In the genomic region with DNA sequence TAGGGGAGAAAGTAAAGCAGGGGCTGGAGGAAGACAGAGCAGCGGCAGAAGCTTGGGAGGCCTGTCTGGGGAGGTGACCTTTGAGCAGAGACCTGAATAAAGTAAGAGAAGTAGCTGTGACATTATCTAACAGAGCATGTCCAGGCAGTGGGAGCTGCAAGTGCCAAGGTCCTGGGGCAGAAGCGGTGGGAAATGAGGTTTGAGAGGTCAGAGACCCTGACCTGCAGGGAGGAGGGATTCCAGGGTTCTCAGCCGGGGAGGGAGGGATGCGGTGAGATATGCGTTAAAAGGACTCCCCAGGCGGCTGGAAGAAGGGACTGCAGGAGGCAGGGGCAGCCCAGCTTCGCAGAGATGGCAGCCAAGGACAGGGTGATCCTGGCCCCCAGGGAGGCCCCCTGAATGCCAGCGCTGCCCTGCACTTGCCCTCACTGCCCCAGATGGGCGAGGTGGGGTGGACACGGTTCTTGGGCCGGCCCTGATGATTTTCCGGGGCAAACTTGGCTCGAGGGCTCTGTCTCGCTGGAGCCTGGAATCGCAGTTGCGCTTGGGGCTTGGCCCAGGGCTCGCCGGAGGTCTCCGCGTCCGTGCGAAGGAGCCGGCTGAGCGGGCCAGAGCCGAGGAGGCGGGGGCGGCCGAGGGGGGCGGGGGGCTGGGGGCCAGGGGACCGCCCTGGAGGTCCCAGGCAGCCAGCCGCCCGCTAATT, we compare ENCODE assay signal across 8 cellular contexts. TPM values are rescaled to one million over a fixed set of nuclear protein-coding genes. Genes with fewer than 3 reads are reported as not detected.
DNase-seq lines count a peak whose midpoint lies in the region; ATAC-seq, FAIRE-seq and TF ChIP-seq lines count a peak whose summit lies in the region.

No MANE protein-coding gene starts in this region.

- TF ChIP-seq RAD21 in HepG2 (CRISPR knock-in tag; IDR thresholded peaks at IDR 0.05), result no peak

- H3K9me3 Mint-ChIP-seq in astrocyte (ENCODE audit: unreplicated experiment), result no peaks in the 10 kb centered on the region

- H3K27me3 ChIP-seq in BJ (ENCODE audit: control insufficient read depth, insufficient read depth, low read length) (peaks cover 23% of the 10 kb centered on the region), HUES48 (ENCODE audit: control insufficient read depth, insufficient read depth, low read length) (peaks cover 75% of the 10 kb centered on the region), astrocyte (ENCODE audit: insufficient read depth, low read length) (peaks cover 28% of the 10 kb centered on the region), HepG2 (ENCODE audit: control insufficient read depth in 1 of 2, insufficient read depth in 2 of 2, low read length in 2 of 2) (no peaks in the 10 kb centered on the region; a peak in 1 of 5 replicates)

- H2AFZ ChIP-seq in astrocyte (ENCODE audit: low read depth, low read length) (peak overlapping the region; percentile 47), HepG2 (ENCODE audit: low read length) (no peak overlapping the region)

- H3K36me3 ChIP-seq in BJ (ENCODE audit: control insufficient read depth, insufficient read depth, low read length) (no peaks in the 10 kb centered on the region), HUES48 (ENCODE audit: control insufficient read depth, insufficient read depth, low read length) (no peaks in the 10 kb centered on the region), astrocyte (ENCODE audit: insufficient read depth, low read length) (no peaks in the 10 kb centered on the region), HepG2 (replicated peaks in 1 of 2; ENCODE audit: control insufficient read depth in 1 of 2, insufficient read depth in 2 of 2, low read length in 2 of 2) (peaks cover 12 to 27% of the 10 kb centered on the region in 2 experiments; a peak in 3 of 5 replicates)

- H3K4me3 ChIP-seq in BJ (ENCODE audit: low read depth, low read length) (no peak overlapping the region), HUES48 (ENCODE audit: low read depth, low read length) (peak overlapping the region; percentile 51; the same call in 1 of the 2 replicates), astrocyte (ENCODE audit: insufficient read depth, low read depth, low read length) (no peak overlapping the region), HepG2 (replicated peaks in 1 of 3; ENCODE audit: insufficient read depth in 1 of 3, low read depth in 2 of 3, low read length in 3 of 3) (peak overlapping the region in 1 of 3 experiments; percentile 28; a peak in 2 of 6 replicates)

- no peak for TF ChIP-seq EP300 in HepG2 (IDR thresholded peaks at IDR 0.05; ENCODE audit: low read depth in 2 of 2, low read length in 2 of 2)
- no peak for TF ChIP-seq EP300 in HepG2 (CRISPR knock-in tag; IDR thresholded peaks at IDR 0.05; ENCODE audit: borderline replicate concordance)

- no peak for FAIRE-seq in astrocyte (lab: Jason Lieb, UNC)
- no peak for FAIRE-seq in HepG2 (lab: Jason Lieb, UNC)
- FAIRE-seq in GM12891 (lab: Jason Lieb, UNC), result no peak

- H3K27me3 Mint-ChIP-seq in astrocyte (ENCODE audit: low read depth, unreplicated experiment), result peaks cover 52% of the 10 kb centered on the region

- no peak for DNase-seq in BJ (ENCODE audit: low read depth)
- DNase-seq in astrocyte (ENCODE audit: low read depth), result no peak
- no peak for DNase-seq in HepG2 (ENCODE audit: low spot score)
- no peak for DNase-seq in GM12891 (ENCODE audit: insufficient read length, low spot score)

- ATAC-seq in HepG2, result peak; percentile 46
- ATAC-seq in HG02798 (IDR thresholded peaks at IDR 0.05; ENCODE audit: poor library complexity, unreplicated experiment), result no peak
- no peak for ATAC-seq in HG03521 (IDR thresholded peaks at IDR 0.05; ENCODE audit: unreplicated experiment)
- ATAC-seq in HG02759 (IDR thresholded peaks at IDR 0.05; ENCODE audit: unreplicated experiment), result no peak

- CTCF ChIA-PET in BJ (lab: Yijun Ruan, JAX), result interaction anchor here (1.7 to 3.0 kb wide), 2 partner anchors 9 to 14 kb away, joined by 4 to 24 read pairs; no protein-coding TSS in a partner anchor
- CTCF ChIA-PET in HepG2 (lab: Yijun Ruan, JAX; ENCODE audit: low intra/inter-chr PET ratio, low total read pairs), result no interaction called here

- peaks cover 3% of the 10 kb centered on the region for H3K36me3 Mint-ChIP-seq in astrocyte (ENCODE audit: low read depth, unreplicated experiment)

- no peaks in the 10 kb centered on the region for H3K79me2 ChIP-seq in astrocyte (ENCODE audit: insufficient read depth, low read length)
- peaks cover 34% of the 10 kb centered on the region for H3K79me2 ChIP-seq in HepG2 (ENCODE audit: insufficient read depth, low read length)

- H3K4me2 ChIP-seq in astrocyte (ENCODE audit: low read length), result peak overlapping the region; percentile 76
- H3K4me2 ChIP-seq in HepG2 (ENCODE audit: low read depth, low read length), result peak overlapping the region; percentile 39

- H3K9ac ChIP-seq in HUES48 (ENCODE audit: low read depth, low read length) (no peak overlapping the region), astrocyte (ENCODE audit: low read length) (no peak overlapping the region), HepG2 (ENCODE audit: insufficient read depth, low read depth, low read length) (no peak overlapping the region)

- H3K4me3 Mint-ChIP-seq in astrocyte (ENCODE audit: unreplicated experiment), result peak overlapping the region; percentile 47

- in situ Hi-C loops in HepG2 (cut with HindIII; ENCODE audit: extremely low pct_ligation_motif_present, low pct_unique_long_range_greater_than_20kb), result no loop called here

- TF ChIP-seq CTCF in BJ (IDR thresholded peaks at IDR 0.05; ENCODE audit: insufficient read depth, low read depth, low read length) (peak; percentile 31), astrocyte (IDR thresholded peaks at IDR 0.05; ENCODE audit: insufficient read depth, low read depth, low read length) (no peak), HepG2 (CRISPR knock-in tag; IDR thresholded peaks at IDR 0.05) (no peak)

- H3K9me3 ChIP-seq in HUES48 (ENCODE audit: control insufficient read depth, insufficient read depth, low read length) (no peaks in the 10 kb centered on the region), astrocyte (ENCODE audit: insufficient read depth, low read depth, low read length) (no peaks in the 10 kb centered on the region), HepG2 (ENCODE audit: low read length) (no peaks in the 10 kb centered on the region)

- no TSS peak for BruUV-seq in HepG2 (replicated peaks; lab: Mats Ljungman, UMichigan)

- 63% methylated on average over 19 of the region's 32 CpGs for WGBS in HepG2 (ENCODE audit: low lambda C conversion rate)

- TF ChIP-seq POLR2A in HepG2 (IDR thresholded peaks at IDR 0.05; ENCODE audit: insufficient read depth in 1 of 2, low read depth in 2 of 2, low read length in 2 of 2), result no peak
- TF ChIP-seq POLR2A in GM12891 (IDR thresholded peaks at IDR 0.05; ENCODE audit: low read depth, low read length), result no peak

- H4K20me1 ChIP-seq in astrocyte (ENCODE audit: insufficient read depth, low read length) (peaks cover 4% of the 10 kb centered on the region), HepG2 (ENCODE audit: insufficient read depth, low read length) (peaks cover 26% of the 10 kb centered on the region)

- H3K4me1 ChIP-seq in HUES48 (ENCODE audit: control insufficient read depth, insufficient read depth, low read length) (peaks cover 19% of the 10 kb centered on the region), astrocyte (ENCODE audit: insufficient read depth, low read length) (peaks cover 3% of the 10 kb centered on the region), HepG2 (ENCODE audit: insufficient read depth, low read length) (peaks cover 35% of the 10 kb centered on the region)

- H3K4me1 Mint-ChIP-seq in astrocyte (ENCODE audit: low read depth, unreplicated experiment), result peaks cover 5% of the 10 kb centered on the region

- H3K27ac ChIP-seq in HUES48 (ENCODE audit: low read depth, low read length), result no peak overlapping the region
- no peak overlapping the region for H3K27ac ChIP-seq in astrocyte (ENCODE audit: low read depth, low read length)
- no peak overlapping the region for H3K27ac ChIP-seq in HepG2 (ENCODE audit: extremely low read length, insufficient read depth, low read length)

- intact Hi-C loops in HepG2 (cut with micrococcal nuclease; ENCODE audit: unreplicated experiment), result no loop called here

- H3K27ac Mint-ChIP-seq in astrocyte (ENCODE audit: unreplicated experiment), result peak overlapping the region; percentile 50

- POLR2A ChIA-PET in BJ (lab: Charles Lee) (no interaction called here), HepG2 (lab: Yijun Ruan, JAX) (interaction anchor here (0.5 to 0.6 kb wide), 2 partner anchors 32 to 744 kb away, joined by 3 to 4 read pairs; partner anchors contain the start of gene UBA52)

RNA-seq across cellular contexts. Expression of gene CRLF1, which starts 3.2 kb away (rescaled TPM):
- polyA plus RNA-seq in BJ (2011; rRNA removed) (5.6 and 6.6 TPM in 2 replicates), HepG2 (2011; rRNA removed) (296 and 337 TPM in 2 replicates)
- 1.4 and 4.8 TPM in 2 replicates for polyA minus RNA-seq in BJ (2011; rRNA and poly(A)+ RNA removed)
- total RNA-seq in astrocyte (18.5 and 53.1 TPM in 2 replicates), HepG2 (2016; rRNA removed; fragmentation: Illumina TruSeq; extraction: Trizol) (105 and 217 TPM in 2 replicates)
- 96.8 and 118 TPM in 2 replicates for total RNA-seq in HepG2 (2016; cell fraction: cytosol; rRNA removed; fragmentation: Illumina TruSeq; extraction: Trizol; ENCODE audit: low read depth)
- 97.5 and 221 TPM in 2 replicates for total RNA-seq in HepG2 (2016; cell fraction: insoluble cytoplasmic fraction; rRNA removed; fragmentation: Illumina TruSeq; extraction: Trizol)
- total RNA-seq in HepG2 (2016; cell fraction: membrane; rRNA removed; fragmentation: Illumina TruSeq; extraction: Trizol), result 191 and 193 TPM in 2 replicates
- 219 and 265 TPM in 2 replicates for total RNA-seq in HepG2 (2016; cell fraction: nucleus; rRNA removed; fragmentation: Illumina TruSeq; extraction: Trizol)
- 347 and 628 TPM in 2 replicates for polyA plus RNA-seq in HepG2 (2011; cell fraction: cytosol; rRNA removed)
- 244 and 327 TPM in 2 replicates for polyA plus RNA-seq in HepG2 (2011; cell fraction: nucleus; rRNA removed)
- 231 and 373 TPM in 2 replicates for polyA plus RNA-seq in HepG2 (2012)
- 150 and 176 TPM in 2 replicates for polyA plus RNA-seq in HepG2 (2016; cell fraction: cytosol; fragmentation: Illumina TruSeq; extraction: Trizol; ENCODE audit: low read depth)
- polyA plus RNA-seq in HepG2 (2016; cell fraction: insoluble cytoplasmic fraction; fragmentation: Illumina TruSeq; extraction: Trizol; ENCODE audit: low read depth), result 122 and 154 TPM in 2 replicates
- 207 and 208 TPM in 2 replicates for polyA plus RNA-seq in HepG2 (2016; cell fraction: membrane; fragmentation: Illumina TruSeq; extraction: Trizol; ENCODE audit: low read depth)
- polyA plus RNA-seq in HepG2 (2016; cell fraction: nucleus; fragmentation: Illumina TruSeq; extraction: Trizol; ENCODE audit: insufficient read depth, low read depth), result 462 and 526 TPM in 2 replicates
- 0.47 and 301 TPM in 2 replicates for polyA minus RNA-seq in HepG2 (2011; rRNA and poly(A)+ RNA removed; ENCODE audit: low replicate concordance)
- polyA minus RNA-seq in HepG2 (2011; cell fraction: cytosol; rRNA and poly(A)+ RNA removed), result 303 and 346 TPM in 2 replicates
- polyA minus RNA-seq in HepG2 (2011; cell fraction: nucleus; rRNA and poly(A)+ RNA removed), result 45.4 and 52.2 TPM in 2 replicates
- 3.0 TPM for polyA plus RNA-seq in GM12891 (2012; ENCODE audit: low read depth, missing spikeins)

RNA-seq across cellular contexts. Expression of gene TMEM59L, which starts 9.3 kb away (rescaled TPM):
- 0.69 and 1.6 TPM in 2 replicates for polyA plus RNA-seq in BJ (2011; rRNA removed)
- polyA minus RNA-seq in BJ (2011; rRNA and poly(A)+ RNA removed), result 0.33 and 0.36 TPM in 2 replicates
- 5.6 and 8.8 TPM in 2 replicates for total RNA-seq in astrocyte
- 0.69 and 0.97 TPM in 2 replicates for total RNA-seq in HepG2 (2016; rRNA removed; fragmentation: Illumina TruSeq; extraction: Trizol)
- total RNA-seq in HepG2 (2016; cell fraction: cytosol; rRNA removed; fragmentation: Illumina TruSeq; extraction: Trizol; ENCODE audit: low read depth), result 0.61 and 0.88 TPM in 2 replicates
- total RNA-seq in HepG2 (2016; cell fraction: insoluble cytoplasmic fraction; rRNA removed; fragmentation: Illumina TruSeq; extraction: Trizol), result 0.77 and 1.4 TPM in 2 replicates
- total RNA-seq in HepG2 (2016; cell fraction: membrane; rRNA removed; fragmentation: Illumina TruSeq; extraction: Trizol), result 0.49 and 0.65 TPM in 2 replicates
- total RNA-seq in HepG2 (2016; cell fraction: nucleus; rRNA removed; fragmentation: Illumina TruSeq; extraction: Trizol), result 2.3 and 2.7 TPM in 2 replicates
- 5.5 and 7.2 TPM in 2 replicates for polyA plus RNA-seq in HepG2 (2011; rRNA removed)
- polyA plus RNA-seq in HepG2 (2011; cell fraction: cytosol; rRNA removed), result 4.1 and 4.6 TPM in 2 replicates
- 71.3 and 86.8 TPM in 2 replicates for polyA plus RNA-seq in HepG2 (2011; cell fraction: nucleus; rRNA removed)
- 8.3 and 22.3 TPM in 2 replicates for polyA plus RNA-seq in HepG2 (2012)
- 1.0 and 2.0 TPM in 2 replicates for polyA plus RNA-seq in HepG2 (2016; cell fraction: cytosol; fragmentation: Illumina TruSeq; extraction: Trizol; ENCODE audit: low read depth)
- polyA plus RNA-seq in HepG2 (2016; cell fraction: insoluble cytoplasmic fraction; fragmentation: Illumina TruSeq; extraction: Trizol; ENCODE audit: low read depth), result 1.7 and 1.9 TPM in 2 replicates
- 1.6 TPM in 2 replicates for polyA plus RNA-seq in HepG2 (2016; cell fraction: membrane; fragmentation: Illumina TruSeq; extraction: Trizol; ENCODE audit: low read depth)
- 12.3 and 16.0 TPM in 2 replicates for polyA plus RNA-seq in HepG2 (2016; cell fraction: nucleus; fragmentation: Illumina TruSeq; extraction: Trizol; ENCODE audit: insufficient read depth, low read depth)
- 0.35 and 3.9 TPM in 2 replicates for polyA minus RNA-seq in HepG2 (2011; rRNA and poly(A)+ RNA removed; ENCODE audit: low replicate concordance)
- 1.4 and 4.3 TPM in 2 replicates for polyA minus RNA-seq in HepG2 (2011; cell fraction: cytosol; rRNA and poly(A)+ RNA removed)
- polyA minus RNA-seq in HepG2 (2011; cell fraction: nucleus; rRNA and poly(A)+ RNA removed), result 5.0 and 5.5 TPM in 2 replicates
- not detected for polyA plus RNA-seq in GM12891 (2012; ENCODE audit: low read depth, missing spikeins)

RNA-seq across cellular contexts. Expression of gene REX1BD, which starts 14.8 kb away (rescaled TPM):
- polyA plus RNA-seq in BJ (2011; rRNA removed), result 22.4 and 24.3 TPM in 2 replicates
- 1.9 and 2.2 TPM in 2 replicates for polyA minus RNA-seq in BJ (2011; rRNA and poly(A)+ RNA removed)
- 47.4 and 54.6 TPM in 2 replicates for total RNA-seq in astrocyte
- total RNA-seq in HepG2 (2016; rRNA removed; fragmentation: Illumina TruSeq; extraction: Trizol), result 20.7 and 25.4 TPM in 2 replicates
- total RNA-seq in HepG2 (2016; cell fraction: cytosol; rRNA removed; fragmentation: Illumina TruSeq; extraction: Trizol; ENCODE audit: low read depth), result 16.9 and 18.9 TPM in 2 replicates
- total RNA-seq in HepG2 (2016; cell fraction: insoluble cytoplasmic fraction; rRNA removed; fragmentation: Illumina TruSeq; extraction: Trizol), result 21.8 and 27.1 TPM in 2 replicates
- 14.9 and 19.7 TPM in 2 replicates for total RNA-seq in HepG2 (2016; cell fraction: membrane; rRNA removed; fragmentation: Illumina TruSeq; extraction: Trizol)
- total RNA-seq in HepG2 (2016; cell fraction: nucleus; rRNA removed; fragmentation: Illumina TruSeq; extraction: Trizol), result 11.7 and 15.7 TPM in 2 replicates
- polyA plus RNA-seq in HepG2 (2011; rRNA removed), result 7.5 and 7.6 TPM in 2 replicates
- polyA plus RNA-seq in HepG2 (2011; cell fraction: cytosol; rRNA removed), result 10.8 and 16.3 TPM in 2 replicates
- polyA plus RNA-seq in HepG2 (2011; cell fraction: nucleus; rRNA removed), result 39.3 and 40.2 TPM in 2 replicates
- polyA plus RNA-seq in HepG2 (2012), result 8.3 and 10.1 TPM in 2 replicates
- 9.6 and 12.0 TPM in 2 replicates for polyA plus RNA-seq in HepG2 (2016; cell fraction: cytosol; fragmentation: Illumina TruSeq; extraction: Trizol; ENCODE audit: low read depth)
- polyA plus RNA-seq in HepG2 (2016; cell fraction: insoluble cytoplasmic fraction; fragmentation: Illumina TruSeq; extraction: Trizol; ENCODE audit: low read depth), result 11.7 and 12.2 TPM in 2 replicates
- 8.0 and 10.3 TPM in 2 replicates for polyA plus RNA-seq in HepG2 (2016; cell fraction: membrane; fragmentation: Illumina TruSeq; extraction: Trizol; ENCODE audit: low read depth)
- polyA plus RNA-seq in HepG2 (2016; cell fraction: nucleus; fragmentation: Illumina TruSeq; extraction: Trizol; ENCODE audit: insufficient read depth, low read depth), result 19.7 and 20.4 TPM in 2 replicates
- 2.0 and 4.9 TPM in 2 replicates for polyA minus RNA-seq in HepG2 (2011; rRNA and poly(A)+ RNA removed; ENCODE audit: low replicate concordance)
- polyA minus RNA-seq in HepG2 (2011; cell fraction: cytosol; rRNA and poly(A)+ RNA removed), result 2.6 and 2.7 TPM in 2 replicates
- 2.4 and 2.6 TPM in 2 replicates for polyA minus RNA-seq in HepG2 (2011; cell fraction: nucleus; rRNA and poly(A)+ RNA removed)
- 35.8 TPM for polyA plus RNA-seq in GM12891 (2012; ENCODE audit: low read depth, missing spikeins)

RNA-seq across cellular contexts. Expression of gene UBA52, which starts 31.7 kb away (rescaled TPM):
- polyA plus RNA-seq in BJ (2011; rRNA removed) (2,336 and 2,472 TPM in 2 replicates), HepG2 (2011; rRNA removed) (1,655 and 1,782 TPM in 2 replicates)
- polyA minus RNA-seq in BJ (2011; rRNA and poly(A)+ RNA removed), result 975 and 1,899 TPM in 2 replicates
- total RNA-seq in astrocyte (1,213 and 1,287 TPM in 2 replicates), HepG2 (2016; rRNA removed; fragmentation: Illumina TruSeq; extraction: Trizol) (959 and 1,184 TPM in 2 replicates)
- total RNA-seq in HepG2 (2016; cell fraction: cytosol; rRNA removed; fragmentation: Illumina TruSeq; extraction: Trizol; ENCODE audit: low read depth), result 1,298 and 1,315 TPM in 2 replicates
- total RNA-seq in HepG2 (2016; cell fraction: insoluble cytoplasmic fraction; rRNA removed; fragmentation: Illumina TruSeq; extraction: Trizol), result 938 and 1,264 TPM in 2 replicates
- 1,565 and 1,724 TPM in 2 replicates for total RNA-seq in HepG2 (2016; cell fraction: membrane; rRNA removed; fragmentation: Illumina TruSeq; extraction: Trizol)
- 276 and 314 TPM in 2 replicates for total RNA-seq in HepG2 (2016; cell fraction: nucleus; rRNA removed; fragmentation: Illumina TruSeq; extraction: Trizol)
- polyA plus RNA-seq in HepG2 (2011; cell fraction: cytosol; rRNA removed), result 2,000 and 3,037 TPM in 2 replicates
- 482 and 607 TPM in 2 replicates for polyA plus RNA-seq in HepG2 (2011; cell fraction: nucleus; rRNA removed)
- 1,641 and 1,658 TPM in 2 replicates for polyA plus RNA-seq in HepG2 (2012)
- polyA plus RNA-seq in HepG2 (2016; cell fraction: cytosol; fragmentation: Illumina TruSeq; extraction: Trizol; ENCODE audit: low read depth), result 1,864 and 1,905 TPM in 2 replicates
- 1,524 and 1,536 TPM in 2 replicates for polyA plus RNA-seq in HepG2 (2016; cell fraction: insoluble cytoplasmic fraction; fragmentation: Illumina TruSeq; extraction: Trizol; ENCODE audit: low read depth)
- polyA plus RNA-seq in HepG2 (2016; cell fraction: membrane; fragmentation: Illumina TruSeq; extraction: Trizol; ENCODE audit: low read depth), result 2,008 and 2,053 TPM in 2 replicates
- polyA plus RNA-seq in HepG2 (2016; cell fraction: nucleus; fragmentation: Illumina TruSeq; extraction: Trizol; ENCODE audit: insufficient read depth, low read depth), result 658 and 675 TPM in 2 replicates
- polyA minus RNA-seq in HepG2 (2011; rRNA and poly(A)+ RNA removed; ENCODE audit: low replicate concordance), result 1,990 and 2,943 TPM in 2 replicates
- polyA minus RNA-seq in HepG2 (2011; cell fraction: cytosol; rRNA and poly(A)+ RNA removed), result 420 and 430 TPM in 2 replicates
- 113 and 142 TPM in 2 replicates for polyA minus RNA-seq in HepG2 (2011; cell fraction: nucleus; rRNA and poly(A)+ RNA removed)
- polyA plus RNA-seq in GM12891 (2012; ENCODE audit: low read depth, missing spikeins), result 3,373 TPM

RNA-seq across cellular contexts. Expression of gene KLHL26, which starts 33.4 kb away (rescaled TPM):
- polyA plus RNA-seq in BJ (2011; rRNA removed), result 0.91 and 2.3 TPM in 2 replicates
- 0.90 and 0.98 TPM in 2 replicates for polyA minus RNA-seq in BJ (2011; rRNA and poly(A)+ RNA removed)
- 4.4 and 6.0 TPM in 2 replicates for total RNA-seq in astrocyte
- 1.7 and 3.4 TPM in 2 replicates for total RNA-seq in HepG2 (2016; rRNA removed; fragmentation: Illumina TruSeq; extraction: Trizol)
- total RNA-seq in HepG2 (2016; cell fraction: cytosol; rRNA removed; fragmentation: Illumina TruSeq; extraction: Trizol; ENCODE audit: low read depth), result 0.30 and 0.35 TPM in 2 replicates
- total RNA-seq in HepG2 (2016; cell fraction: insoluble cytoplasmic fraction; rRNA removed; fragmentation: Illumina TruSeq; extraction: Trizol), result 2.3 and 3.2 TPM in 2 replicates
- total RNA-seq in HepG2 (2016; cell fraction: membrane; rRNA removed; fragmentation: Illumina TruSeq; extraction: Trizol), result 1.5 TPM in 2 replicates
- 2.7 and 3.4 TPM in 2 replicates for total RNA-seq in HepG2 (2016; cell fraction: nucleus; rRNA removed; fragmentation: Illumina TruSeq; extraction: Trizol)
- polyA plus RNA-seq in HepG2 (2011; rRNA removed), result 1.2 and 1.5 TPM in 2 replicates
- 0.91 and 1.1 TPM in 2 replicates for polyA plus RNA-seq in HepG2 (2011; cell fraction: cytosol; rRNA removed)
- polyA plus RNA-seq in HepG2 (2011; cell fraction: nucleus; rRNA removed), result 3.2 and 6.3 TPM in 2 replicates
- 1.5 and 1.8 TPM in 2 replicates for polyA plus RNA-seq in HepG2 (2012)
- polyA plus RNA-seq in HepG2 (2016; cell fraction: cytosol; fragmentation: Illumina TruSeq; extraction: Trizol; ENCODE audit: low read depth), result 0.21 and 0.23 TPM in 2 replicates
- 2.2 and 3.4 TPM in 2 replicates for polyA plus RNA-seq in HepG2 (2016; cell fraction: insoluble cytoplasmic fraction; fragmentation: Illumina TruSeq; extraction: Trizol; ENCODE audit: low read depth)
- polyA plus RNA-seq in HepG2 (2016; cell fraction: membrane; fragmentation: Illumina TruSeq; extraction: Trizol; ENCODE audit: low read depth), result 0.58 and 0.76 TPM in 2 replicates
- 5.0 and 5.4 TPM in 2 replicates for polyA plus RNA-seq in HepG2 (2016; cell fraction: nucleus; fragmentation: Illumina TruSeq; extraction: Trizol; ENCODE audit: insufficient read depth, low read depth)
- polyA minus RNA-seq in HepG2 (2011; rRNA and poly(A)+ RNA removed; ENCODE audit: low replicate concordance), result 3.3 and 11.9 TPM in 2 replicates
- 5.0 and 6.3 TPM in 2 replicates for polyA minus RNA-seq in HepG2 (2011; cell fraction: cytosol; rRNA and poly(A)+ RNA removed)
- polyA minus RNA-seq in HepG2 (2011; cell fraction: nucleus; rRNA and poly(A)+ RNA removed), result 0.99 and 1.3 TPM in 2 replicates
- polyA plus RNA-seq in GM12891 (2012; ENCODE audit: low read depth, missing spikeins), result 2.0 TPM
